In genomic region chr12:59113831-59114273, GRCh38 we compare ENCODE assay signal across 7 cellular contexts.
DNase-seq lines count a peak whose midpoint lies in the region; TF ChIP-seq lines count a peak whose summit lies in the region.

No MANE protein-coding gene starts in this region.

- no peak for TF ChIP-seq EP300 in Ishikawa (IDR thresholded peaks at IDR 0.05; ENCODE audit: borderline replicate concordance)

- no peaks in the 10 kb centered on the region for H3F3A ChIP-seq in GM23248 (ENCODE audit: insufficient read depth)
- no peaks in the 10 kb centered on the region for H3F3A ChIP-seq in smooth muscle cell (ENCODE audit: low read depth)

- H3K4me1 ChIP-seq in GM23248 (ENCODE audit: insufficient read depth) (peaks cover 20% of the 10 kb centered on the region), smooth muscle cell (ENCODE audit: low read depth) (peaks cover 5% of the 10 kb centered on the region)

- TF ChIP-seq RAD21 in Ishikawa (IDR thresholded peaks at IDR 0.05; ENCODE audit: low read depth): peak; percentile 97

- H3K27ac ChIP-seq in GM23248: no peak overlapping the region
- H3K27ac ChIP-seq in smooth muscle cell (ENCODE audit: low read depth): no peak overlapping the region

- H3K9me3 ChIP-seq in GM23248 (ENCODE audit: low read depth) (no peaks in the 10 kb centered on the region), smooth muscle cell (replicated peaks; ENCODE audit: low read depth) (no peaks in the 10 kb centered on the region)

- peak; percentile 81 for TF ChIP-seq CTCF in GM12874 (IDR thresholded peaks at IDR 0.05; ENCODE audit: insufficient read depth, low read depth, low read length)
- peak; percentile 84 for TF ChIP-seq CTCF in smooth muscle cell (IDR thresholded peaks at IDR 0.05; ENCODE audit: borderline replicate concordance, insufficient read depth, poor library complexity, severe bottlenecking)

- H2AFZ ChIP-seq in GM23248 (peak overlapping the region; percentile 65), smooth muscle cell (ENCODE audit: low read depth) (no peak overlapping the region)

- H3K4me2 ChIP-seq in GM23248 (ENCODE audit: unreplicated experiment) (no peak overlapping the region), smooth muscle cell (no peak overlapping the region)

- H3K4me3 ChIP-seq in GM23248: no peak overlapping the region
- H3K4me3 ChIP-seq in smooth muscle cell: no peak overlapping the region

- H3K9ac ChIP-seq in GM23248: no peak overlapping the region
- H3K9ac ChIP-seq in smooth muscle cell (ENCODE audit: low read depth): no peak overlapping the region

- H3K27me3 ChIP-seq in GM23248 (replicated peaks; ENCODE audit: insufficient read depth): no peaks in the 10 kb centered on the region
- H3K27me3 ChIP-seq in smooth muscle cell (ENCODE audit: low read depth): no peaks in the 10 kb centered on the region

- no peaks in the 10 kb centered on the region for H3K9me2 ChIP-seq in GM23248 (ENCODE audit: insufficient read depth)

- no peaks in the 10 kb centered on the region for H3K36me3 ChIP-seq in GM23248 (ENCODE audit: low read depth)
- no peaks in the 10 kb centered on the region for H3K36me3 ChIP-seq in smooth muscle cell (ENCODE audit: low read depth)

- WGBS in GM23248 (ENCODE audit: low coverage in 1 of 2, low lambda C conversion rate in 2 of 2, missing lambda C conversion rate in 2 of 2), 2 experiments: 6 to 8% methylated on average over 6 of the region's 6 CpGs
- WGBS in smooth muscle cell (ENCODE audit: low lambda C conversion rate): 26% methylated on average over 6 of the region's 6 CpGs

- H3K79me2 ChIP-seq in GM23248 (ENCODE audit: insufficient read depth): no peaks in the 10 kb centered on the region
- H3K79me2 ChIP-seq in smooth muscle cell (ENCODE audit: low read depth): no peaks in the 10 kb centered on the region

- in situ Hi-C loops in GM23248 (cut with MboI): no loop called here

- peak; percentile 87 for DNase-seq in GM23248
- DNase-seq in NOMO-1 treated with dmso at 0.1 percent for 144 hours (lab: John Stamatoyannopoulos, UW; ENCODE audit: unreplicated experiment): peak; percentile 61
- DNase-seq in anterior cingulate cortex (lab: John Stamatoyannopoulos, UW): peak in 57 of 58 donors; percentile 5 to 80 (median 50)
- peak; percentile 62 to 69 for DNase-seq in hippocampal formation (lab: John Stamatoyannopoulos, UW)
- peak; percentile 8 for DNase-seq in smooth muscle cell (lab: John Stamatoyannopoulos, UW; ENCODE audit: unreplicated experiment)

- H4K20me1 ChIP-seq in GM23248 (ENCODE audit: insufficient read depth): no peaks in the 10 kb centered on the region
- no peaks in the 10 kb centered on the region for H4K20me1 ChIP-seq in smooth muscle cell (ENCODE audit: low read depth)

TF ChIP-seq in Ishikawa, 13 proteins besides CTCF, POLR2A, EP300 and RAD21:
- no peak for TF ChIP-seq TEAD4 (IDR thresholded peaks at IDR 0.05)
- no peak for TF ChIP-seq CREB1 (IDR thresholded peaks at IDR 0.05; ENCODE audit: low read depth)
- TF ChIP-seq CEBPB (IDR thresholded peaks at IDR 0.05): 0 out of 2 replicates have a peak, but pooled peaks have one; percentile 4
- TF ChIP-seq ZBTB7A (IDR thresholded peaks at IDR 0.05; ENCODE audit: low read depth): no peak

Comparison
In these comparisons a context has a peak if more than half of its experiments do, and no peak if none do; other contexts are left out.
1. DNase-seq: peak in every context shown above with its lines; median percentile 87 in GM23248; 66 in hippocampal formation; 61 in NOMO-1 treated with dmso at 0.1 percent for 144 hours; 50 in anterior cingulate cortex; 8 in smooth muscle cell.